22 cellular contexts compared by ENCODE assay signal in genomic region chr6:103000686-103001085, GRCh38.
DNase-seq lines count a peak whose midpoint lies in the region; ATAC-seq and TF ChIP-seq lines count a peak whose summit lies in the region.
"Had no signal": no experiment of that assay in that cellular context is flagged by ENCODE, and none has a peak within 500 bp of the region (broad histone marks: within the 10 kb centered on the region; RNA-seq: fewer than 3 reads in every experiment).

No MANE protein-coding gene starts in this region.

- H4K20me1 ChIP-seq in GM23338 (replicated peaks; ENCODE audit: insufficient read depth) (no peaks in the 10 kb centered on the region), OCI-LY7 (ENCODE audit: insufficient read depth, low read length) (no peaks in the 10 kb centered on the region)
- H4K20me1 ChIP-seq: BLaER1 had no signal

- intact Hi-C loops in OCI-LY7 (cut with micrococcal nuclease; ENCODE audit: unreplicated experiment), result no loop called here

- H3K36me3 Mint-ChIP-seq in GM23338 (ENCODE audit: low read depth) (peaks cover 9% of the 10 kb centered on the region; the same call in 2 of the 3 replicates), neural crest cell (ENCODE audit: low read depth) (peaks cover 3% of the 10 kb centered on the region), chondrocyte (ENCODE audit: low read depth) (peaks cover under 1% of the 10 kb centered on the region)

- H3K4me3 ChIP-seq in GM23338, result no peak overlapping the region
- no peak overlapping the region for H3K4me3 ChIP-seq in OCI-LY7 (ENCODE audit: low read depth, low read length, poor library complexity, severe bottlenecking)
- H3K4me3 ChIP-seq in epithelial cell of proximal tubule (ENCODE audit: low read depth, low read length), result peak overlapping the region; percentile 34
- H3K4me3 ChIP-seq: BLaER1 had no signal

- H3K36me3 ChIP-seq in GM23338 (ENCODE audit: insufficient read depth), result no peaks in the 10 kb centered on the region
- no peaks in the 10 kb centered on the region for H3K36me3 ChIP-seq in OCI-LY7 (ENCODE audit: insufficient read depth, low read length)
- H3K36me3 ChIP-seq: BLaER1 had no signal

- H2AFZ ChIP-seq in GM23338, result peak overlapping the region; percentile 92
- no peak overlapping the region for H2AFZ ChIP-seq in OCI-LY7 (ENCODE audit: low read length)

- POLR2A ChIA-PET in OCI-LY7 (lab: Charles Lee), result interaction anchor here (0.7 kb wide), 1 partner anchor 9 kb away, joined by 3 read pairs; no protein-coding TSS in a partner anchor

- TF ChIP-seq CTCF in GM23338 (conservative IDR thresholded peaks at IDR 0.05; ENCODE audit: low read depth in 2 of 2), result no peak
- TF ChIP-seq CTCF in OCI-LY7 (conservative IDR thresholded peaks at IDR 0.05; ENCODE audit: low read length), result no peak
- TF ChIP-seq CTCF in epithelial cell of proximal tubule (conservative IDR thresholded peaks at IDR 0.05; ENCODE audit: low read depth, low read length), result no peak
- TF ChIP-seq CTCF in neural crest cell (conservative IDR thresholded peaks at IDR 0.05), result no peak
- TF ChIP-seq CTCF in chondrocyte (IDR thresholded peaks at IDR 0.05), result no peak

- H3K79me2 ChIP-seq in GM23338 (replicated peaks; ENCODE audit: insufficient read depth) (no peaks in the 10 kb centered on the region), OCI-LY7 (ENCODE audit: insufficient read depth, low read depth, low read length) (no peaks in the 10 kb centered on the region)

- peak overlapping the region; percentile 16; the same call in 1 of the 2 replicates for H3K4me2 ChIP-seq in GM23338
- peak overlapping the region; percentile 18; the same call in 1 of the 2 replicates for H3K4me2 ChIP-seq in OCI-LY7 (ENCODE audit: low read length)
- H3K4me2 ChIP-seq: BLaER1 had no signal

- H3K9me3 Mint-ChIP-seq in GM23338, result peaks cover 23% of the 10 kb centered on the region
- H3K9me3 Mint-ChIP-seq in neural crest cell, result peaks cover 9% of the 10 kb centered on the region
- H3K9me3 Mint-ChIP-seq in chondrocyte (ENCODE audit: low read depth), result peaks cover 7% of the 10 kb centered on the region

- no peaks in the 10 kb centered on the region for H3K27me3 ChIP-seq in GM23338 (ENCODE audit: insufficient read depth)
- H3K27me3 ChIP-seq: BLaER1 had no signal

- H3K27ac Mint-ChIP-seq in GM23338 (peak overlapping the region; percentile 54), neural crest cell (ENCODE audit: unreplicated experiment) (peak overlapping the region; percentile 93), chondrocyte (ENCODE audit: unreplicated experiment) (no peak overlapping the region)
- H3K27ac Mint-ChIP-seq: activated naive CD4-positive, alpha-beta T cell treated with anti-CD3 and anti-CD28 coated beads, Interleukin-2, amount 50 U/mL, for 72 hours; dendritic cell treated with granulocyte-macrophage colony-stimulating factor and Interleukin-4, amounts not matched to agents 40 ng/mL and 50 ng/mL, for 4 days; T-helper 2 cell treated with Interferon-gamma antibody and Interleukin-4, amounts not matched to agents 5 μg/mL and 100 μg/mL, for 36 hours had no signal

- no peak overlapping the region for H3K27ac ChIP-seq in GM23338 (ENCODE audit: low read depth)
- H3K27ac ChIP-seq in OCI-LY7 (ENCODE audit: low read depth, low read length, poor library complexity, severe bottlenecking), result no peak overlapping the region
- H3K27ac ChIP-seq: BLaER1 had no signal

- no peaks in the 10 kb centered on the region for H3K9me3 ChIP-seq in OCI-LY7 (ENCODE audit: low read length)
- H3K9me3 ChIP-seq: BLaER1 had no signal

- BruUV-seq in OCI-LY7 (replicated peaks; lab: Mats Ljungman, UMichigan), result no TSS peak

- DNase-seq in GM23338 (ENCODE audit: low spot score) (peak; percentile 9), OCI-LY7 (ENCODE audit: low spot score) (no peak), epithelial cell of proximal tubule (ENCODE audit: low read depth) (no peak), neural crest cell (ENCODE audit: low read depth, low spot score) (no peak), iPS-NIHi11 (ENCODE audit: low spot score) (no peak), chondrocyte (ENCODE audit: low spot score) (no peak), 8988T (no peak), globus pallidus (ENCODE audit: low spot score) (no peak)
- DNase-seq: aorta; caudate nucleus; Kasumi-1; mammary epithelial cell; NCI-H1092; NCI-H187; NCI-H2171 treated with DMSO at 0.1 percent for 48 hours; NCI-H524; stimulated activated CD4-positive, alpha-beta T cell treated with anti-CD3 and anti-CD28 coated beads, Interleukin-4, amount 100 ng/mL, for 4 hours; stimulated activated naive CD4-positive, alpha-beta T cell treated with Interleukin-2 at 50 U/mL for 16 hours had no signal

- H3K27me3 Mint-ChIP-seq in GM23338 (ENCODE audit: insufficient read depth, low read depth, poor library complexity), result no peaks in the 10 kb centered on the region
- H3K27me3 Mint-ChIP-seq in neural crest cell (ENCODE audit: low read depth), result no peaks in the 10 kb centered on the region
- peaks cover 2% of the 10 kb centered on the region for H3K27me3 Mint-ChIP-seq in chondrocyte (ENCODE audit: low read depth)
- H3K27me3 Mint-ChIP-seq: dendritic cell treated with granulocyte-macrophage colony-stimulating factor and Interleukin-4, amounts not matched to agents 40 ng/mL and 50 ng/mL, for 4 days had no signal

- ATAC-seq in GM23338, result no peak
- ATAC-seq: activated naive CD4-positive, alpha-beta T cell treated with anti-CD3 and anti-CD28 coated beads, Interleukin-2, amount 50 U/mL, for 72 hours had no signal

- CTCF ChIA-PET in OCI-LY7 (lab: Charles Lee; ENCODE audit: unreplicated experiment), result no interaction called here

- H3K4me1 ChIP-seq in GM23338 (ENCODE audit: insufficient read depth) (peaks cover 6% of the 10 kb centered on the region), OCI-LY7 (ENCODE audit: insufficient read depth, low read length, poor library complexity, severe bottlenecking) (no peaks in the 10 kb centered on the region)
- H3K4me1 ChIP-seq: BLaER1 had no signal

- H3K4me3 Mint-ChIP-seq in GM23338 (peak overlapping the region; percentile 26; the same call in 2 of the 3 replicates), neural crest cell (peak overlapping the region; percentile 72), chondrocyte (ENCODE audit: unreplicated experiment) (no peak overlapping the region)
- H3K4me3 Mint-ChIP-seq: dendritic cell treated with granulocyte-macrophage colony-stimulating factor and Interleukin-4, amounts not matched to agents 40 ng/mL and 50 ng/mL, for 4 days; T-helper 2 cell treated with Interferon-gamma antibody and Interleukin-4, amounts not matched to agents 5 μg/mL and 100 μg/mL, for 36 hours had no signal

- no peaks in the 10 kb centered on the region for H3F3A ChIP-seq in GM23338 (replicated peaks; ENCODE audit: low read depth)

- H3K4me1 Mint-ChIP-seq in GM23338 (peaks cover 10% of the 10 kb centered on the region), neural crest cell (peaks cover 22% of the 10 kb centered on the region), chondrocyte (ENCODE audit: low read depth) (no peaks in the 10 kb centered on the region)

- no peaks in the 10 kb centered on the region for H3K9me2 ChIP-seq in GM23338 (ENCODE audit: insufficient read depth)
- no peaks in the 10 kb centered on the region for H3K9me2 ChIP-seq in OCI-LY7 (ENCODE audit: insufficient read depth, low read length)

TF ChIP-seq in GM23338, 12 proteins besides CTCF, POLR2A, EP300 and RAD21 (continues in another document):
- TF ChIP-seq NANOG (IDR thresholded peaks at IDR 0.05; ENCODE audit: borderline replicate concordance) (no peak), ZNF331 (CRISPR knock-in tag; IDR thresholded peaks at IDR 0.05; ENCODE audit: low read depth) (no peak), STAT1 (IDR thresholded peaks at IDR 0.05; ENCODE audit: unreplicated experiment) (no peak), EZH2 (IDR thresholded peaks at IDR 0.05; ENCODE audit: low read depth, unreplicated experiment) (no peak), ZNF114 (CRISPR knock-in tag; IDR thresholded peaks at IDR 0.05) (no peak), JUNB (IDR thresholded peaks at IDR 0.05; ENCODE audit: unreplicated experiment) (no peak)
- TF ChIP-seq, protein P1, sequence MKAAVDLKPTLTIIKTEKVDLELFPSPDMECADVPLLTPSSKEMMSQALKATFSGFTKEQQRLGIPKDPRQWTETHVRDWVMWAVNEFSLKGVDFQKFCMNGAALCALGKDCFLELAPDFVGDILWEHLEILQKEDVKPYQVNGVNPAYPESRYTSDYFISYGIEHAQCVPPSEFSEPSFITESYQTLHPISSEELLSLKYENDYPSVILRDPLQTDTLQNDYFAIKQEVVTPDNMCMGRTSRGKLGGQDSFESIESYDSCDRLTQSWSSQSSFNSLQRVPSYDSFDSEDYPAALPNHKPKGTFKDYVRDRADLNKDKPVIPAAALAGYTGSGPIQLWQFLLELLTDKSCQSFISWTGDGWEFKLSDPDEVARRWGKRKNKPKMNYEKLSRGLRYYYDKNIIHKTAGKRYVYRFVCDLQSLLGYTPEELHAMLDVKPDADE (IDR thresholded peaks at IDR 0.05), result no peak
